Comparison of ENCODE assay signal across 13 cellular contexts in the genomic region with DNA sequence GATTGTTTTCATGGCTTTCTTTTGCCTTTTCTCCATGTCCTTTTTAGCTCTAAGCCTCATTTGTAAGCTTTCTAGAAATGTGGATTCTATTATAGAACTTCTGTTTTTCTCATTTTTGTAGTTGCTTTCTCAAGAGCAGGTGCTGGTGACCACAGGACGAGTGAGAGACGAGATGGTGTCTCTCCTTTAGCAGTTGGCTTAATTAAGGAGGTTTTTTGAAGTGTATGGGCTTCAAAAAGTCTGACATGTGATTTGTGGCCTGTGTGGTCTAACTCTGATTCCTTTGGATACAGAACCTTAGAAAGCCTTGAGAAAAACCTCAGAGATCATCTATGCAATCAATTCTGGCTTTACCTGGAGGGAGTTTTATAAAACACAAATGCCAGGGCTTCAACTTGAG.
DNase-seq lines count a peak whose midpoint lies in the region; ATAC-seq and TF ChIP-seq lines count a peak whose summit lies in the region.
"Had no signal": no experiment of that assay in that cellular context is flagged by ENCODE, and none has a peak within 500 bp of the region (broad histone marks: within the 10 kb centered on the region; RNA-seq: fewer than 3 reads in every experiment).

No MANE protein-coding gene starts in this region.

- intact Hi-C loops in mucosa of descending colon (cut with DNase I, micrococcal nuclease), result no loop called here

- no peaks in the 10 kb centered on the region for H3K9me3 ChIP-seq in mucosa of descending colon
- H3K9me3 ChIP-seq: A549, SJSA1 had no signal

- H3K4me1 Mint-ChIP-seq in activated T-cell treated with anti-CD3 and anti-CD28 coated beads, Interleukin-2, amount 50 U/mL, for 72 hours (ENCODE audit: low read depth), result peaks cover 18% of the 10 kb centered on the region
- H3K4me1 Mint-ChIP-seq in activated T-cell treated with anti-CD3 and anti-CD28 coated beads, Interleukin-2, amount 50 U/mL, for 24 hours (ENCODE audit: low read depth), result peaks cover 22% of the 10 kb centered on the region
- peaks cover 49 to 52% (median 52%) of the 10 kb centered on the region in 3 donors for H3K4me1 Mint-ChIP-seq in IgD-negative memory B cell
- peaks cover 40% of the 10 kb centered on the region for H3K4me1 Mint-ChIP-seq in stimulated activated effector memory CD8-positive, alpha-beta T cell treated with anti-CD3 and anti-CD28 coated beads, Interleukin-12 subunit alpha, Interleukin-12 subunit beta, amount 100 ng/mL, for 72 hours

- no peak overlapping the region for H3K4me3 ChIP-seq in mucosa of descending colon
- H3K4me3 ChIP-seq: A549, SJSA1 had no signal

- peaks cover 0 to 2% of the 10 kb centered on the region in 2 donors for H3K9me3 Mint-ChIP-seq in activated T-cell treated with anti-CD3 and anti-CD28 coated beads, Interleukin-2, amount 50 U/mL, for 72 hours
- no peaks in the 10 kb centered on the region for H3K9me3 Mint-ChIP-seq in activated T-cell treated with anti-CD3 and anti-CD28 coated beads, Interleukin-2, amount 50 U/mL, for 24 hours
- peaks cover 0 to 5% (median 0%) of the 10 kb centered on the region in 3 donors for H3K9me3 Mint-ChIP-seq in IgD-negative memory B cell
- H3K9me3 Mint-ChIP-seq in stimulated activated effector memory CD8-positive, alpha-beta T cell treated with anti-CD3 and anti-CD28 coated beads, Interleukin-12 subunit alpha, Interleukin-12 subunit beta, amount 100 ng/mL, for 72 hours, result no peaks in the 10 kb centered on the region

- H3K4me3 Mint-ChIP-seq in activated T-cell treated with anti-CD3 and anti-CD28 coated beads, Interleukin-2, amount 50 U/mL, for 72 hours, result peak overlapping the region in 1 of 2 donors; percentile 52
- H3K4me3 Mint-ChIP-seq in activated T-cell treated with anti-CD3 and anti-CD28 coated beads, Interleukin-2, amount 50 U/mL, for 24 hours, result no peak overlapping the region
- peak overlapping the region; percentile 3 to 87 (median 78) for H3K4me3 Mint-ChIP-seq in IgD-negative memory B cell
- H3K4me3 Mint-ChIP-seq in stimulated activated effector memory CD8-positive, alpha-beta T cell treated with anti-CD3 and anti-CD28 coated beads, Interleukin-12 subunit alpha, Interleukin-12 subunit beta, amount 100 ng/mL, for 72 hours, result peak overlapping the region; percentile 27

- H3K27ac Mint-ChIP-seq in activated T-cell treated with anti-CD3 and anti-CD28 coated beads, Interleukin-2, amount 50 U/mL, for 72 hours, result peak overlapping the region; percentile 50
- no peak overlapping the region for H3K27ac Mint-ChIP-seq in activated T-cell treated with anti-CD3 and anti-CD28 coated beads, Interleukin-2, amount 50 U/mL, for 24 hours
- peak overlapping the region; percentile 81 to 89 (median 89) for H3K27ac Mint-ChIP-seq in IgD-negative memory B cell
- H3K27ac Mint-ChIP-seq in stimulated activated effector memory CD8-positive, alpha-beta T cell treated with anti-CD3 and anti-CD28 coated beads, Interleukin-12 subunit alpha, Interleukin-12 subunit beta, amount 100 ng/mL, for 72 hours, result peak overlapping the region; percentile 24

- no peak for TF ChIP-seq CTCF in mucosa of descending colon (IDR thresholded peaks at IDR 0.05)

- no peaks in the 10 kb centered on the region for H3K27me3 Mint-ChIP-seq in activated T-cell treated with anti-CD3 and anti-CD28 coated beads, Interleukin-2, amount 50 U/mL, for 72 hours (ENCODE audit: low read depth)
- H3K27me3 Mint-ChIP-seq in activated T-cell treated with anti-CD3 and anti-CD28 coated beads, Interleukin-2, amount 50 U/mL, for 24 hours, result no peaks in the 10 kb centered on the region
- no peaks in the 10 kb centered on the region for H3K27me3 Mint-ChIP-seq in IgD-negative memory B cell

- no peak for ATAC-seq in activated T-cell treated with anti-CD3 and anti-CD28 coated beads, Interleukin-2, amount 50 U/mL, for 72 hours (replicated peaks in 1 of 2)
- ATAC-seq in HG02642 (IDR thresholded peaks at IDR 0.05; ENCODE audit: poor library complexity, unreplicated experiment) (peak; percentile 74), mucosa of descending colon (no peak)
- ATAC-seq in stimulated activated effector memory CD8-positive, alpha-beta T cell treated with anti-CD3 and anti-CD28 coated beads, Interleukin-12 subunit alpha, Interleukin-12 subunit beta, amount 100 ng/mL, for 72 hours, result no peak
- ATAC-seq: A549 had no signal

- no peaks in the 10 kb centered on the region for H3K36me3 ChIP-seq in mucosa of descending colon (ENCODE audit: low read depth)

- DNase-seq in activated T-cell treated with anti-CD3 and anti-CD28 coated beads, Interleukin-2, amount 50 U/mL, for 72 hours, result no peak
- DNase-seq in activated T-cell treated with anti-CD3 and anti-CD28 coated beads, Interleukin-2, amount 50 U/mL, for 24 hours, result no peak
- DNase-seq in stimulated activated effector memory CD8-positive, alpha-beta T cell treated with anti-CD3 and anti-CD28 coated beads, Interleukin-12 subunit alpha, Interleukin-12 subunit beta, amount 100 ng/mL, for 72 hours (ENCODE audit: low spot score in 2 of 2), result no peak
- no peak for DNase-seq in NCI-H524 treated with DMSO at 0.1 percent for 48 hours (lab: John Stamatoyannopoulos, UW)
- DNase-seq in mucosa of descending colon, result no peak
- no peak for DNase-seq in activated CD4-positive, alpha-beta T cell treated with anti-CD3 and anti-CD28 coated beads for 4 hours
- DNase-seq: anterior cingulate cortex; small intestine; stimulated activated CD8-positive, alpha-beta memory T cell treated with anti-CD3 and anti-CD28 coated beads, Interleukin-4, amount 100 ng/mL, for 48 hours had no signal

- peaks cover 2% of the 10 kb centered on the region for H3K4me1 ChIP-seq in mucosa of descending colon (ENCODE audit: low read depth)
- H3K4me1 ChIP-seq: A549 had no signal

- H3K36me3 Mint-ChIP-seq in activated T-cell treated with anti-CD3 and anti-CD28 coated beads, Interleukin-2, amount 50 U/mL, for 72 hours (ENCODE audit: insufficient read depth in 2 of 2), result peaks cover 0 to 4% of the 10 kb centered on the region in 2 donors
- H3K36me3 Mint-ChIP-seq in activated T-cell treated with anti-CD3 and anti-CD28 coated beads, Interleukin-2, amount 50 U/mL, for 24 hours (ENCODE audit: low read depth), result peaks cover 7% of the 10 kb centered on the region
- peaks cover 4% of the 10 kb centered on the region for H3K36me3 Mint-ChIP-seq in IgD-negative memory B cell
- H3K36me3 Mint-ChIP-seq in stimulated activated effector memory CD8-positive, alpha-beta T cell treated with anti-CD3 and anti-CD28 coated beads, Interleukin-12 subunit alpha, Interleukin-12 subunit beta, amount 100 ng/mL, for 72 hours, result no peaks in the 10 kb centered on the region
